In genomic region chr1:203650012-203650836, GRCh38 we compare ENCODE assay signal across 1 cellular context.
TF ChIP-seq lines count a peak whose summit lies in the region.

No MANE protein-coding gene starts in this region.

TF ChIP-seq in HEK293, 187 proteins besides CTCF, POLR2A, EP300 and RAD21 (continued from another document):
- TF ChIP-seq EGR2 (tag by site-specific recombination; IDR thresholded peaks at IDR 0.05; ENCODE audit: low read depth) (0 out of 2 replicates have a peak, but pooled peaks have one; percentile 27), ZNF777 (tag by site-specific recombination; IDR thresholded peaks at IDR 0.05; ENCODE audit: borderline replicate concordance) (no peak), KLF1 (tag by site-specific recombination; IDR thresholded peaks at IDR 0.05) (peak; percentile 80; the same call in 1 of the 2 replicates), ZNF624 (tag by site-specific recombination; IDR thresholded peaks at IDR 0.05) (no peak), ZBTB48 (tag by site-specific recombination; IDR thresholded peaks at IDR 0.05) (peak; percentile 61; the same call in 1 of the 2 replicates), ZNF133 (tag by site-specific recombination; IDR thresholded peaks at IDR 0.05) (no peak), ZNF404 (tag by site-specific recombination; IDR thresholded peaks at IDR 0.05) (no peak), ZBTB44 (tag by site-specific recombination; IDR thresholded peaks at IDR 0.05) (peak; percentile 67), ZNF302 (tag by site-specific recombination; IDR thresholded peaks at IDR 0.05; ENCODE audit: low read depth) (no peak), IKZF3 (tag by site-specific recombination; IDR thresholded peaks at IDR 0.05) (0 out of 2 replicates have a peak, but pooled peaks have one; percentile 46), ZNF354C (tag by site-specific recombination; IDR thresholded peaks at IDR 0.05; ENCODE audit: borderline replicate concordance, low read depth) (no peak), ZBTB20 (tag by site-specific recombination; IDR thresholded peaks at IDR 0.05) (peak; percentile 98), ZBTB49 (tag by site-specific recombination; IDR thresholded peaks at IDR 0.05; ENCODE audit: low read depth) (no peak), ZBTB21 (tag by site-specific recombination; IDR thresholded peaks at IDR 0.05) (no peak), BCL11B (tag by site-specific recombination; IDR thresholded peaks at IDR 0.05; ENCODE audit: low read depth) (no peak), HOXD13 (CRISPR knock-in tag; IDR thresholded peaks at IDR 0.05; ENCODE audit: borderline replicate concordance) (peak; percentile 50; the same call in 1 of the 2 replicates), ZNF501 (tag by site-specific recombination; IDR thresholded peaks at IDR 0.05) (no peak), ZNF398 (tag by site-specific recombination; IDR thresholded peaks at IDR 0.05) (peak; percentile 98), ZNF10 (tag by site-specific recombination; IDR thresholded peaks at IDR 0.05) (no peak), ZIC2 (tag by site-specific recombination; IDR thresholded peaks at IDR 0.05) (peak; percentile 94), ZNF623 (tag by site-specific recombination; IDR thresholded peaks at IDR 0.05) (no peak), PBX3 (CRISPR knock-in tag; IDR thresholded peaks at IDR 0.05) (no peak), ZNF202 (tag by site-specific recombination; IDR thresholded peaks at IDR 0.05; ENCODE audit: borderline replicate concordance) (no peak), ZNF747 (tag by site-specific recombination; IDR thresholded peaks at IDR 0.05) (no peak), ZNF184 (tag by site-specific recombination; IDR thresholded peaks at IDR 0.05) (no peak), ZNF416 (tag by site-specific recombination; IDR thresholded peaks at IDR 0.05) (no peak), ZNF704 (tag by site-specific recombination; IDR thresholded peaks at IDR 0.05) (no peak), ZNF223 (tag by site-specific recombination; IDR thresholded peaks at IDR 0.05) (no peak), ZFP3 (tag by site-specific recombination; IDR thresholded peaks at IDR 0.05; ENCODE audit: low read depth) (no peak), ZNF335 (tag by site-specific recombination; conservative IDR thresholded peaks at IDR 0.05) (0 out of 2 replicates have a peak, but pooled peaks have one; percentile 58), TSHZ1 (tag by site-specific recombination; IDR thresholded peaks at IDR 0.05; ENCODE audit: borderline replicate concordance) (no peak), MYNN (tag by site-specific recombination; IDR thresholded peaks at IDR 0.05; ENCODE audit: borderline replicate concordance) (no peak), ZNF2 (tag by site-specific recombination; IDR thresholded peaks at IDR 0.05) (0 out of 2 replicates have a peak, but pooled peaks have one; percentile 38), ZNF148 (tag by site-specific recombination; IDR thresholded peaks at IDR 0.05; ENCODE audit: borderline replicate concordance) (no peak), TRIM28 (IDR thresholded peaks at IDR 0.05; ENCODE audit: borderline replicate concordance, low read length) (no peak), ZNF426 (tag by site-specific recombination; IDR thresholded peaks at IDR 0.05) (no peak), KLF9 (tag by site-specific recombination; IDR thresholded peaks at IDR 0.05; ENCODE audit: low read depth) (peak; percentile 63), ZSCAN23 (tag by site-specific recombination; IDR thresholded peaks at IDR 0.05) (no peak), ZFP69B (tag by site-specific recombination; IDR thresholded peaks at IDR 0.05) (peak; percentile 31; the same call in 1 of the 2 replicates), ZBTB7A (tag by site-specific recombination; IDR thresholded peaks at IDR 0.05; ENCODE audit: low read depth) (no peak), ZNF626 (tag by site-specific recombination; IDR thresholded peaks at IDR 0.05) (no peak), MZF1 (tag by site-specific recombination; IDR thresholded peaks at IDR 0.05; ENCODE audit: borderline replicate concordance) (no peak), HOXA7 (CRISPR knock-in tag; IDR thresholded peaks at IDR 0.05; ENCODE audit: borderline replicate concordance) (no peak), GLI2 (tag by site-specific recombination; IDR thresholded peaks at IDR 0.05; ENCODE audit: borderline replicate concordance, low read depth) (no peak), ZNF521 (tag by site-specific recombination; IDR thresholded peaks at IDR 0.05) (no peak)
